Comparison of ENCODE assay signal across 29 cellular contexts in genomic region chr9:90983394-90983793, GRCh38.
"Had no signal": no experiment of that assay in that cellular context is flagged by ENCODE, and none has a peak within 500 bp of the region (broad histone marks: within the 10 kb centered on the region; RNA-seq: fewer than 3 reads in every experiment).

No MANE protein-coding gene starts in this region.

- H3K36me3 ChIP-seq: esophagus squamous epithelium, lower lobe of right lung, ovary, tibial artery, upper lobe of left lung, uterus had no signal

- DNase-seq: dermis blood vessel endothelial cell; effector memory CD4-positive, alpha-beta T cell; erythroblast; esophagus squamous epithelium; foreskin melanocyte; glutamatergic neuron; hypothalamus; immature natural killer cell; islet precursor cell; left ventricle myocardium superior; lower lobe of right lung; naive thymus-derived CD8-positive, alpha-beta T cell; nephron progenitor cell; nucleus accumbens; ovary; posterior cingulate gyrus; psoas muscle; right cardiac atrium; stimulated activated CD4-positive, alpha-beta T cell treated with anti-CD3 and anti-CD28 coated beads, Interleukin-15, amount 100 ng/mL, for 24 hours; stimulated activated CD4-positive, alpha-beta T cell treated with anti-CD3 and anti-CD28 coated beads, Interleukin-2, amount 100 ng/mL, for 48 hours; stimulated activated naive B cell treated with anti-CD40 and anti-IgM and Interleukin-4, amounts not matched to agents 10 μg/mL and 1 μg/mL and 100 μg/mL, for 72 hours; substantia nigra; testis; tibial artery; upper lobe of left lung; uterus had no signal

- H3K9me3 ChIP-seq: esophagus squamous epithelium, lower lobe of right lung, ovary, psoas muscle, testis, tibial artery, upper lobe of left lung, uterus had no signal

- FAIRE-seq: endometrium had no signal

- H3K4me1 ChIP-seq: lower lobe of right lung, psoas muscle, testis, tibial artery, upper lobe of left lung, uterus had no signal

- ATAC-seq: left ventricle myocardium superior; lower lobe of right lung; naive thymus-derived CD8-positive, alpha-beta T cell; psoas muscle; right cardiac atrium; stimulated activated naive B cell treated with anti-CD40 and anti-IgM and Interleukin-4, amounts not matched to agents 10 μg/mL and 1 μg/mL and 100 μg/mL, for 72 hours had no signal

- H3K27me3 ChIP-seq: esophagus squamous epithelium, ovary, testis, tibial artery, upper lobe of left lung, uterus had no signal

- H3K4me3 ChIP-seq: coronary artery, esophagus squamous epithelium, lower lobe of right lung, ovary, psoas muscle, skin epidermis, testis, tibial artery, upper lobe of left lung, uterus had no signal

- H3K27ac ChIP-seq: coronary artery, esophagus squamous epithelium, lower lobe of right lung, ovary, psoas muscle, skin epidermis, testis, tibial artery, upper lobe of left lung, uterus had no signal
